ENCODE assay signal across 1 cellular context in the genomic region with DNA sequence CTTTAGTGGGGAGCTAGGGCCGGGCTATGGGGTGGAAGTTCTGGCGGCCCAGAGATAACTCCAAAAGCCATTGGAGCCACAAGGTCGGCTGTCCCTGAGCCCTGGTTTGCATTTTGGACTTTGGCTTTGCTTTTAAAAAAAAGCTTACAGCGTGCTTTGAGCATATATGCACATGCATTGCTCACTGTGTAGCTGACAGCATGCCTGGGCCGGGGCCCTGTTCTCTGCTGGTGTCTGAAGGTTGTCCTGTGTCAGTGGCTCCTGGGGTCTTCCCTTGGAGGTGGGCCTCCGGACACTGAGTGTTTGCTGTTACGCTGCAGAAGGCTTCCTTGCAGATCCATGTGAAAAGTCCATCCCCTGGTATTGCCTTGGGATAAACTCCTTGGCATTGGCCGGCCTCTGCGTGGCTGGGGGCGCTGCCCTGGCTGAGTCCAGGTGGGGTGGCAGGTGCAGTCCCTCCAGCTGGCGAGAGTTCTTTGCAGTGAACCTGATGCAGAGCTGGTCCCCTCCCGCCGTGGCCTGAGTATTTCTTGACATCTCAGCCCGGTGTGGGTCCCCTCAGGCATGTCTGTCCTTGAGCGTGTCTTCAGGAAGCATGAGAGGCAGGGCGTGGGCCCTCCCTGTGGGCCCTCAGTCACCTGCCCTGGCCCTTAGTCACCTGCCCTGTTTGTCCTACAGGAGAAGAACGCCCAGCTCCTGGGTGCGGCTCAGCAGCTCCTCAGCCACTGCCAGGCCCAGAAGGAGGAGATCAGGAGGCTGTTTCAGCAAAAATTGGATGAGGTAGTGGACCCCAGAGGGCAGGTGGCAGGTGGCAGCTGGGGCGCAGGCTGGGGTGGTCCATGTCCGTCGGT.
TF ChIP-seq lines count a peak whose summit lies in the region.

No MANE protein-coding gene starts in this region.

TF ChIP-seq in IMR-90, 13 proteins besides CTCF, POLR2A, EP300 and RAD21:
- no peak for TF ChIP-seq BHLHE40 (IDR thresholded peaks at IDR 0.05; ENCODE audit: low read depth, low read length)
- TF ChIP-seq MAFK (IDR thresholded peaks at IDR 0.05; ENCODE audit: low read depth, low read length): no peak
- no peak for TF ChIP-seq CHD1 (IDR thresholded peaks at IDR 0.05; ENCODE audit: low read depth, low read length)
- no peak for TF ChIP-seq RCOR1 (IDR thresholded peaks at IDR 0.05; ENCODE audit: insufficient replicate concordance, low read length)
- TF ChIP-seq, protein P1, sequence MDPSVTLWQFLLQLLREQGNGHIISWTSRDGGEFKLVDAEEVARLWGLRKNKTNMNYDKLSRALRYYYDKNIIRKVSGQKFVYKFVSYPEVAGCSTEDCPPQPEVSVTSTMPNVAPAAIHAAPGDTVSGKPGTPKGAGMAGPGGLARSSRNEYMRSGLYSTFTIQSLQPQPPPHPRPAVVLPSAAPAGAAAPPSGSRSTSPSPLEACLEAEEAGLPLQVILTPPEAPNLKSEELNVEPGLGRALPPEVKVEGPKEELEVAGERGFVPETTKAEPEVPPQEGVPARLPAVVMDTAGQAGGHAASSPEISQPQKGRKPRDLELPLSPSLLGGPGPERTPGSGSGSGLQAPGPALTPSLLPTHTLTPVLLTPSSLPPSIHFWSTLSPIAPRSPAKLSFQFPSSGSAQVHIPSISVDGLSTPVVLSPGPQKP (IDR thresholded peaks at IDR 0.05; ENCODE audit: borderline replicate concordance, low read depth, low read length): no peak
- TF ChIP-seq RFX5 (IDR thresholded peaks at IDR 0.05; ENCODE audit: low read depth, low read length): no peak
- TF ChIP-seq CEBPB (IDR thresholded peaks at IDR 0.05; ENCODE audit: low read depth, low read length): no peak
- TF ChIP-seq MAZ (IDR thresholded peaks at IDR 0.05; ENCODE audit: borderline replicate concordance, low read depth, low read length): no peak
- no peak for TF ChIP-seq FOS (IDR thresholded peaks at IDR 0.05; ENCODE audit: low read depth, low read length)
- no peak for TF ChIP-seq MXI1 (IDR thresholded peaks at IDR 0.05; ENCODE audit: borderline replicate concordance, low read depth, low read length)
- TF ChIP-seq, protein P2, sequence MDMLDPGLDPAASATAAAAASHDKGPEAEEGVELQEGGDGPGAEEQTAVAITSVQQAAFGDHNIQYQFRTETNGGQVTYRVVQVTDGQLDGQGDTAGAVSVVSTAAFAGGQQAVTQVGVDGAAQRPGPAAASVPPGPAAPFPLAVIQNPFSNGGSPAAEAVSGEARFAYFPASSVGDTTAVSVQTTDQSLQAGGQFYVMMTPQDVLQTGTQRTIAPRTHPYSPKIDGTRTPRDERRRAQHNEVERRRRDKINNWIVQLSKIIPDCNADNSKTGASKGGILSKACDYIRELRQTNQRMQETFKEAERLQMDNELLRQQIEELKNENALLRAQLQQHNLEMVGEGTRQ (IDR thresholded peaks at IDR 0.05; ENCODE audit: low read depth, low read length): no peak
